ENCODE assay signal across 27 cellular contexts in genomic region chr1:111943056-111943455, GRCh38. TPM values are rescaled to one million over a fixed set of nuclear protein-coding genes. Genes with fewer than 3 reads are reported as not detected.
"Had no signal": no experiment of that assay in that cellular context is flagged by ENCODE, and none has a peak within 500 bp of the region (broad histone marks: within the 10 kb centered on the region; RNA-seq: fewer than 3 reads in every experiment).

No MANE protein-coding gene starts in this region.

- H3K27ac Mint-ChIP-seq: stimulated activated naive B cell treated with anti-CD40 and anti-IgM and Interleukin-4, amounts not matched to agents 10 μg/mL and 1 μg/mL and 100 μg/mL, for 72 hours had no signal

- H3K36me3 ChIP-seq: left lung, lower lobe of right lung, neutrophil, right atrium auricular region, right lobe of liver, stomach, thyroid gland, transverse colon, upper lobe of left lung, vagina had no signal

- H3K4me3 ChIP-seq: left lung, lower lobe of right lung, right atrium auricular region, right lobe of liver, smooth muscle cell, stomach, testis, thyroid gland, transverse colon, upper lobe of left lung, vagina had no signal

- H3K4me2 ChIP-seq: smooth muscle cell had no signal

- H3K27me3 ChIP-seq: right atrium auricular region, right lobe of liver, stomach, testis, thyroid gland, transverse colon, upper lobe of left lung, vagina had no signal

- H3K4me1 ChIP-seq: lower lobe of right lung, right lobe of liver had no signal

- H3K27ac ChIP-seq: left lung, lower lobe of right lung, neutrophil, parathyroid adenoma, right atrium auricular region, right lobe of liver, stomach, testis, thyroid gland, transverse colon, upper lobe of left lung, vagina had no signal

- H3K36me3 Mint-ChIP-seq: naive thymus-derived CD8-positive, alpha-beta T cell; stimulated activated naive B cell treated with anti-CD40 and anti-IgM and Interleukin-4, amounts not matched to agents 10 μg/mL and 1 μg/mL and 100 μg/mL, for 72 hours had no signal

- DNase-seq: hippocampal formation; left colon; left lung; lower lobe of right lung; mammary epithelial cell; mesenchymal stem cell; naive thymus-derived CD8-positive, alpha-beta T cell; occipital lobe; right lobe of liver; stimulated activated CD4-positive, alpha-beta T cell treated with anti-CD3 and anti-CD28 coated beads, Interleukin-12 subunit alpha, Interleukin-12 subunit beta, amount 100 ng/mL, for 4 hours; stimulated activated CD4-positive, alpha-beta T cell treated with anti-CD3 and anti-CD28 coated beads, Interleukin-15, amount 100 ng/mL, for 24 hours; stimulated activated CD4-positive, alpha-beta T cell treated with anti-CD3 and anti-CD28 coated beads, Interleukin-2, amount 100 ng/mL, for 24 hours; stimulated activated CD4-positive, alpha-beta T cell treated with anti-CD3 and anti-CD28 coated beads, Interleukin-4, amount 100 ng/mL, for 1 hour; stimulated activated naive B cell treated with anti-CD40 and anti-IgM and Interleukin-4, amounts not matched to agents 10 μg/mL and 1 μg/mL and 100 μg/mL, for 72 hours; stimulated activated naive CD8-positive, alpha-beta T cell treated with anti-CD3 and anti-CD28 coated beads, Interleukin-15, Interleukin-2, amounts not matched to agents 100 U/mL and 50 U/mL, for 24 hours; stomach; testis; thyroid gland; transverse colon; upper lobe of left lung had no signal

- H3K9me3 Mint-ChIP-seq: nephron; neural crest cell; stimulated activated naive B cell treated with anti-CD40 and anti-IgM and Interleukin-4, amounts not matched to agents 10 μg/mL and 1 μg/mL and 100 μg/mL, for 72 hours had no signal

- H2AFZ ChIP-seq: parathyroid adenoma had no signal

- H3K4me3 Mint-ChIP-seq: naive thymus-derived CD8-positive, alpha-beta T cell; nephron; neural crest cell; stimulated activated naive B cell treated with anti-CD40 and anti-IgM and Interleukin-4, amounts not matched to agents 10 μg/mL and 1 μg/mL and 100 μg/mL, for 72 hours had no signal

- H3K79me2 ChIP-seq: parathyroid adenoma had no signal

- ATAC-seq: left colon; left lung; lower lobe of right lung; naive thymus-derived CD8-positive, alpha-beta T cell; right lobe of liver; stimulated activated naive B cell treated with anti-CD40 and anti-IgM and Interleukin-4, amounts not matched to agents 10 μg/mL and 1 μg/mL and 100 μg/mL, for 72 hours; stimulated activated naive CD8-positive, alpha-beta T cell treated with anti-CD3 and anti-CD28 coated beads, Interleukin-15, Interleukin-2, amounts not matched to agents 100 U/mL and 50 U/mL, for 24 hours had no signal

- H3K9me3 ChIP-seq: left lung, lower lobe of right lung, neutrophil, right atrium auricular region, right lobe of liver, stomach, testis, thyroid gland, transverse colon, upper lobe of left lung, vagina had no signal

- H3K4me1 Mint-ChIP-seq: naive thymus-derived CD8-positive, alpha-beta T cell; stimulated activated naive B cell treated with anti-CD40 and anti-IgM and Interleukin-4, amounts not matched to agents 10 μg/mL and 1 μg/mL and 100 μg/mL, for 72 hours had no signal

RNA-seq across cellular contexts. Expression of gene KCND3, which starts 46.4 kb away (rescaled TPM):
- total RNA-seq: naive thymus-derived CD8-positive, alpha-beta T cell had no signal
